1 cellular context compared by ENCODE assay signal in the genomic region with DNA sequence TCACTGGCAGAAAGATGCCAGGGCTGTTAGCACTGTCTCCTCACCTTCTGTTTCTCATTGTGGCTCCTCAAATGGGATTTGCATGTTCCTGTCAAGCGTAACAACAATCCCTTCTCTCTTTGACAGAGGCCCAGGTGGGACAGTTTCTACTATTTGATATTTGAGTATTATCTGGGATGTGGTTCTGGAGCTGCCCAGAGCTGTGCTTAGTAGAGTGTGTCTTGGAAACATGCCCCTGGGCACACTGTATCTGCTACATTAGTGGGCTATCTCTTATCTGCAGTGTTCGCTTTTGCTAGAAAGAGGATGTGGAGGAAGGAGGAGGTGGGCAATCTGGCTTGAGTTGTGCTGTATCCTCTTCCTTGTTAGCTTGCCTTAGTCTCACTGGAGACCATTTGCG.
TF ChIP-seq lines count a peak whose summit lies in the region.

No MANE protein-coding gene starts in this region.

TF ChIP-seq in endothelial cell of umbilical vein, 7 proteins besides CTCF, POLR2A, EP300 and RAD21 (continued from another document):
- TF ChIP-seq GATA2 (IDR thresholded peaks at IDR 0.05; ENCODE audit: insufficient read depth, insufficient read length, low read depth, low read length), result no peak
- TF ChIP-seq MYC (IDR thresholded peaks at IDR 0.05; ENCODE audit: low read depth, low read length), result no peak
- TF ChIP-seq POLR2AphosphoS5 (IDR thresholded peaks at IDR 0.05; ENCODE audit: insufficient read depth, low read depth, low read length), result no peak
- no peak for TF ChIP-seq MAX (IDR thresholded peaks at IDR 0.05; ENCODE audit: insufficient read depth, insufficient read length)
- no peak for TF ChIP-seq EZH2 (IDR thresholded peaks at IDR 0.05; ENCODE audit: borderline replicate concordance, low read depth, low read length, severe bottlenecking)
